ENCODE assay signal across 16 cellular contexts in the genomic region with DNA sequence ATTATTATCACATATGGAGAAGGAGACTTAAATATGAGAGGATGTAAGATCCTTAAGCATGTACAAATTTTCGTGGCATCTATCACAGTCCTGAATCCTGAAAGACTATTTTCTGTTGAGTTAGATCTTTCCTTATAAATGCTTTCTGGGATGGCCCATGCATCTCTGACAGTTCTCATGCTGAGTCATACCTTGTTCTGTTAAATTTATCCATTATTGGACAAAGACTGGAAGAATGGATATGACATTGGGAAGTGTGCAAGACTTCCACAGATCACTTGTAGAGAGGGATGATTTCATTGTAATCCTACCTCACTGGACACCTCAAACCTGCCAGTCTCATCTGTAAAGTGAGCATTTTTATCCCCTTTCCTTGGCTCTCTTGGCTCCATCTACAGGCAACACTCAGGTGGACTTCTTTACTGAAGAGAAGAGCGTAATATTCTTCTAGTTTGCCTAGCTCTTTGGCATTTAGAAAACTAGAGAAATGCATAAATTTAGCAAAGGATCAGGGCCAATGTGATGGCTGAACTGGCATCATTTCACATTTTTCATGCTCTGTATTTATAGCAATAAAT.
DNase-seq lines count a peak whose midpoint lies in the region; ATAC-seq, FAIRE-seq and TF ChIP-seq lines count a peak whose summit lies in the region.
"Had no signal": no experiment of that assay in that cellular context is flagged by ENCODE, and none has a peak within 500 bp of the region (broad histone marks: within the 10 kb centered on the region; RNA-seq: fewer than 3 reads in every experiment).

No MANE protein-coding gene starts in this region.

- H3K9me2 ChIP-seq in MM.1S (replicated peaks; ENCODE audit: insufficient read depth, low read length) = no peaks in the 10 kb centered on the region

- FAIRE-seq in H54 (lab: Jason Lieb, UNC) (peak; percentile 11), small intestine (lab: Jason Lieb, UNC) (no peak)
- FAIRE-seq: RCC 7860 had no signal

- H3K4me1 ChIP-seq in Panc1 (ENCODE audit: control insufficient read depth, insufficient read depth, low read length) = no peaks in the 10 kb centered on the region
- H3K4me1 ChIP-seq in small intestine (ENCODE audit: control insufficient read depth in 2 of 2, insufficient read depth in 1 of 2, low read depth in 1 of 2, low read length in 1 of 2) = no peaks in the 10 kb centered on the region
- no peaks in the 10 kb centered on the region for H3K4me1 ChIP-seq in MM.1S (ENCODE audit: low read length)

- BruUV-seq in Panc1 (replicated peaks; lab: Mats Ljungman, UMichigan) = no TSS peak

- H2AFZ ChIP-seq in MM.1S (ENCODE audit: low read length) = no peak overlapping the region

- H3K27me3 ChIP-seq in Panc1 (ENCODE audit: control insufficient read depth, insufficient read depth, low read length) = no peaks in the 10 kb centered on the region
- H3K27me3 ChIP-seq in small intestine (ENCODE audit: control insufficient read depth in 2 of 2, insufficient read depth in 2 of 2, low read length in 2 of 2) = no peaks in the 10 kb centered on the region
- no peaks in the 10 kb centered on the region for H3K27me3 ChIP-seq in MM.1S (replicated peaks; ENCODE audit: insufficient read depth, low read length)
- H3K27me3 ChIP-seq: stomach had no signal

- WGBS in small intestine, 3 donors = 87 to 91% (median 87%) methylated on average over 2 of the region's 2 CpGs

- H4K20me1 ChIP-seq in MM.1S (ENCODE audit: insufficient read depth, low read length) = no peaks in the 10 kb centered on the region

- DNase-seq in H54 (ENCODE audit: insufficient read length, low spot score) (no peak), Panc1 (ENCODE audit: low read depth, low spot score) (no peak), fibroblast of mammary gland (ENCODE audit: low read depth) (peak; percentile 22), small intestine (peak; percentile 14), MM.1S (no peak)
- DNase-seq: activated CD4-positive, alpha-beta T cell treated with anti-CD3 and anti-CD28 coated beads for 48 hours; anterior cingulate cortex; effector CD4-positive, alpha-beta T cell; glutamatergic neuron; MV-4-11; natural killer cell; NCI-H2171 treated with DMSO at 0.1 percent for 48 hours; stomach had no signal

- no peak overlapping the region for H3K27ac ChIP-seq in Panc1 (ENCODE audit: low read length)
- H3K27ac ChIP-seq in small intestine (ENCODE audit: low read depth in 1 of 2, low read length in 1 of 2) = no peak overlapping the region
- H3K27ac ChIP-seq in MM.1S (ENCODE audit: low read length) = no peak overlapping the region
- H3K27ac ChIP-seq: stomach had no signal

- H3K79me2 ChIP-seq in MM.1S (ENCODE audit: low read length) = no peaks in the 10 kb centered on the region

- no peak overlapping the region for H3K9ac ChIP-seq in MM.1S (ENCODE audit: low read length)

- in situ Hi-C loops in Panc1 (cut with HindIII; ENCODE audit: low pct_unique_long_range_greater_than_20kb, low sequenced_read_pairs) = no loop called here

- H3K4me2 ChIP-seq in MM.1S (ENCODE audit: low read depth, low read length) = no peak overlapping the region

- H3K4me3 ChIP-seq in Panc1 (ENCODE audit: low read depth in 2 of 2, low read length in 2 of 2) (no peak overlapping the region), fibroblast of mammary gland (ENCODE audit: control insufficient read depth, low read depth, low read length) (no peak overlapping the region), small intestine (ENCODE audit: low read depth in 1 of 2, low read length in 2 of 2) (no peak overlapping the region), MM.1S (ENCODE audit: low read length) (no peak overlapping the region)
- H3K4me3 ChIP-seq: stomach had no signal

- no peak for TF ChIP-seq POLR2A in H54 (IDR thresholded peaks at IDR 0.05; ENCODE audit: low read depth, low read length)

- no peaks in the 10 kb centered on the region for H3F3A ChIP-seq in MM.1S (ENCODE audit: insufficient read depth, low read length)

- POLR2A ChIA-PET in Panc1 (lab: Charles Lee) = no interaction called here

- CTCF ChIA-PET in Panc1 (lab: Charles Lee) = interaction anchor here (0.6 kb wide), 1 partner anchor 128 kb away, joined by 5 read pairs; a partner anchor contains a TSS

- H3K36me3 ChIP-seq in Panc1 (ENCODE audit: control insufficient read depth, insufficient read depth, low read length) (no peaks in the 10 kb centered on the region), small intestine (ENCODE audit: control insufficient read depth in 2 of 2, insufficient read depth in 2 of 2, low read length in 2 of 2) (no peaks in the 10 kb centered on the region), MM.1S (replicated peaks; ENCODE audit: insufficient read depth, low read length) (no peaks in the 10 kb centered on the region)
- H3K36me3 ChIP-seq: stomach had no signal

- TF ChIP-seq CTCF in Panc1 (IDR thresholded peaks at IDR 0.05) (peak; percentile 38), fibroblast of mammary gland (conservative IDR thresholded peaks at IDR 0.05; ENCODE audit: control insufficient read depth, insufficient read depth, low read depth, low read length) (peak; percentile 6), MM.1S (IDR thresholded peaks at IDR 0.05; ENCODE audit: low read length) (no peak)

- intact Hi-C loops in Panc1 (cut with micrococcal nuclease; ENCODE audit: unreplicated experiment) = no loop called here

- H3K9me3 ChIP-seq in Panc1 (ENCODE audit: control insufficient read depth, insufficient read depth, low read depth, low read length) (no peaks in the 10 kb centered on the region), small intestine (ENCODE audit: control insufficient read depth, low read depth) (no peaks in the 10 kb centered on the region), MM.1S (replicated peaks; ENCODE audit: insufficient read depth, low read length) (no peaks in the 10 kb centered on the region)
- H3K9me3 ChIP-seq: stomach had no signal

- ATAC-seq in Panc1 = no peak
- no peak for ATAC-seq in HG03280 (IDR thresholded peaks at IDR 0.05; ENCODE audit: unreplicated experiment)
- no peak for ATAC-seq in GM21367 (IDR thresholded peaks at IDR 0.05; ENCODE audit: unreplicated experiment)
- ATAC-seq: natural killer cell had no signal

Comparison
In these comparisons a context has a peak if more than half of its experiments do, and no peak if none do; other contexts are left out.
1. DNase-seq: peak in fibroblast of mammary gland (single experiment) and small intestine (single experiment); none in H54 (single experiment), Panc1 (single experiment) and MM.1S (single experiment).